ENCODE assay signal across 8 cellular contexts in the genomic region with DNA sequence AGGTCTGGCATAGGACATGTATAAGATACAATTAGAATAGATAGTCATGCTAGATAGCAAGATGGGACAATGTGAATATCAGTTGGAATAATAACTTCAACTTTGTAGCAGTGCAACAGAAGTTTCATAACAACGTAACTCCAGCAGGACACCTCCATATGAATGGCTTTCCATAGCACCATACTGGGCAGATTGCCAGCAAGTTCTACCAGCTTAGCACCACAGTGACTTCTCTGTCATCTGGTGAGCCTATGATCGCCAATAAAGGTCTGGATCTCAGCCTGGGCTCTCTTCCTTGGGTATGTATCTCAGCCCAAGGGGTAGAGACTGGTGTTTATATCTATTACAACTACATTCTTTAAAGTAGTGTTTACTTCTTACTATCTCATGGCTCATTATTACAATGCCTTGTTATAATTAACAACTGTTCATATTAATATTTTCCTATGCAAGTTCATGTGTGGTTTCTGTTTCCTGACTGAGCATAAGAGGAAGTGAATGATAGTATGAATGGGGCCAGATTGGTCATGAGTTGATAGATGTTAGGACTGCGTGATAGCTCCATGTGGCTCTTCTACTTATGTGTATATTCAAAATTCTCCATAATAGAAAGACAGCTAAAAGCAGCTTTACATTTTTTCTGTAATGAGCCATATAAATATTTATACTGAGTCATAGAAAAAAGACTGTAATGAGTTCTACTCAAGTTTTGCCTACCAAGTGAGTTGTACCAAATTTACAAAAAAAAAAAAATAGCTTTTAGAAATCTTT. TPM values are rescaled to one million over a fixed set of nuclear protein-coding genes. Genes with fewer than 3 reads are reported as not detected.
"Had no signal": no experiment of that assay in that cellular context is flagged by ENCODE, and none has a peak within 500 bp of the region (broad histone marks: within the 10 kb centered on the region; RNA-seq: fewer than 3 reads in every experiment).

No MANE protein-coding gene starts in this region.

- H3K4me1 ChIP-seq: gastrocnemius medialis, left lung had no signal

- H3K27ac ChIP-seq: gastrocnemius medialis, left lung had no signal

- H3K9me3 ChIP-seq: gastrocnemius medialis had no signal

- ATAC-seq: activated CD4-positive, CD25-positive, alpha-beta regulatory T cell treated with anti-CD3 and anti-CD28 coated beads, Interleukin-2, amount 50 U/mL, for 24 hours; gastrocnemius medialis; left lung; natural killer cell had no signal

- H3K27me3 ChIP-seq: gastrocnemius medialis, left lung had no signal

- DNase-seq: activated naive CD4-positive, alpha-beta T cell treated with anti-CD3 and anti-CD28 coated beads, Interleukin-2, amount 10 ng/mL, durations not matched to agents 7 days and 5 days; effector CD8-positive, alpha-beta T cell; gastrocnemius medialis; left lung; natural killer cell had no signal

- H3K4me3 ChIP-seq: gastrocnemius medialis, left lung had no signal

- H3K36me3 ChIP-seq: gastrocnemius medialis, left lung had no signal

RNA-seq across cellular contexts. Expression of a gene that starts 22.9 kb away (rescaled TPM):
- total RNA-seq: activated T-helper 2 cell treated with anti-CD3 and anti-CD28 coated beads, Interferon-gamma antibody, Interleukin-2, Interleukin-4, amounts not matched to agents 10 μg/mL and 5 μg/mL and 100 μg/mL, durations not matched to agents 14 hours and 24 hours and 36 hours; gastrocnemius medialis; skeletal muscle tissue had no signal
